In the genomic region with DNA sequence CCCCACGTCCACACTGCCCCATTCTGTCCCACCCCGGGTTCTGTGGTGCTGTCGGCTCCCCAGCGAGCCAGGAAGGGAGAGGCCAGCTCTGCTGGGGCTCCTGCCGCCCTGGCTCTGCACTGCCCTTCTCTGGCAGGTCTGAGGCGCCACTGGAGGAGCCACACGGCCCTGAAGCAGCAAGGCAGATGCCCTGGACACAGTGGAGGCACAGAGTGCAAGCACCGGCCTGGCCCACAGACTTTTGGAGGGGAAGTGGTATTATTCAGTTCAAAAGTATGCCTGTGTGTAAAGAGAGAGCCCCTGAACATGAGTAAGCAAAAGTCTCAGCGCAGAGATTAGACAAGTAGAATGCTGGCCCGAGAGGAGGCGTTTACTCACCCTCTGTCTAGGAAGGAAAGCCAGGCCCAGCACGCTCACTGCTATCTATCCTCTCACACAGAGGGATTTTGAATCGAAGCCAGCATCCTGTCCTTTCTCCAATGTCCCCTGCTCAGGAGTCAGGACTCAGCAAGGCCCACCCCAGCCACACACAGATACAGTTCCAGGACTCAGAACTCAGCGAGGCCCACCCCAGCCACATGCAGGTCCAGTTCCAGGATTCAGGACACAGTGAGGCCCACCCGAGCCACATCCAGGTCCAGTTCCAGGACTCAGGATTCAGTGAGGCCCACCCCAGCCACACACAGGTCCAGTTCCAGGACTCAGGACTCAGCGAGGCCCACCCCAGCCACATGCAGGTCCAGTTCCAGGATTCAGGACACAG, we compare ENCODE assay signal across 1 cellular context.
TF ChIP-seq lines count a peak whose summit lies in the region.

No MANE protein-coding gene starts in this region.

TF ChIP-seq in HepG2, 621 proteins besides CTCF, POLR2A, EP300 and RAD21 (continued from another document and continues in another):
- TF ChIP-seq, protein P1, sequence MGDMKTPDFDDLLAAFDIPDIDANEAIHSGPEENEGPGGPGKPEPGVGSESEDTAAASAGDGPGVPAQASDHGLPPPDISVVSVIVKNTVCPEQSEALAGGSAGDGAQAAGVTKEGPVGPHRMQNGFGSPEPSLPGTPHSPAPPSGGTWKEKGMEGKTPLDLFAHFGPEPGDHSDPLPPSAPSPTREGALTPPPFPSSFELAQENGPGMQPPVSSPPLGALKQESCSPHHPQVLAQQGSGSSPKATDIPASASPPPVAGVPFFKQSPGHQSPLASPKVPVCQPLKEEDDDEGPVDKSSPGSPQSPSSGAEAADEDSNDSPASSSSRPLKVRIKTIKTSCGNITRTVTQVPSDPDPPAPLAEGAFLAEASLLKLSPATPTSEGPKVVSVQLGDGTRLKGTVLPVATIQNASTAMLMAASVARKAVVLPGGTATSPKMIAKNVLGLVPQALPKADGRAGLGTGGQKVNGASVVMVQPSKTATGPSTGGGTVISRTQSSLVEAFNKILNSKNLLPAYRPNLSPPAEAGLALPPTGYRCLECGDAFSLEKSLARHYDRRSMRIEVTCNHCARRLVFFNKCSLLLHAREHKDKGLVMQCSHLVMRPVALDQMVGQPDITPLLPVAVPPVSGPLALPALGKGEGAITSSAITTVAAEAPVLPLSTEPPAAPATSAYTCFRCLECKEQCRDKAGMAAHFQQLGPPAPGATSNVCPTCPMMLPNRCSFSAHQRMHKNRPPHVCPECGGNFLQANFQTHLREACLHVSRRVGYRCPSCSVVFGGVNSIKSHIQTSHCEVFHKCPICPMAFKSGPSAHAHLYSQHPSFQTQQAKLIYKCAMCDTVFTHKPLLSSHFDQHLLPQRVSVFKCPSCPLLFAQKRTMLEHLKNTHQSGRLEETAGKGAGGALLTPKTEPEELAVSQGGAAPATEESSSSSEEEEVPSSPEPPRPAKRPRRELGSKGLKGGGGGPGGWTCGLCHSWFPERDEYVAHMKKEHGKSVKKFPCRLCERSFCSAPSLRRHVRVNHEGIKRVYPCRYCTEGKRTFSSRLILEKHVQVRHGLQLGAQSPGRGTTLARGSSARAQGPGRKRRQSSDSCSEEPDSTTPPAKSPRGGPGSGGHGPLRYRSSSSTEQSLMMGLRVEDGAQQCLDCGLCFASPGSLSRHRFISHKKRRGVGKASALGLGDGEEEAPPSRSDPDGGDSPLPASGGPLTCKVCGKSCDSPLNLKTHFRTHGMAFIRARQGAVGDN (CRISPR knock-in tag; IDR thresholded peaks at IDR 0.05): peak; percentile 89
- no peak for TF ChIP-seq ZC3H13 (CRISPR knock-in tag; IDR thresholded peaks at IDR 0.05)
- 0 out of 4 replicates have a peak, but pooled peaks of 1 of the 2 experiments have one; percentile 2 for TF ChIP-seq MAFK (conservative IDR thresholded peaks at IDR 0.05 in 1 of 2, IDR thresholded peaks at IDR 0.05 in 1 of 2; ENCODE audit: low read length in 2 of 2)
- TF ChIP-seq, protein P2, sequence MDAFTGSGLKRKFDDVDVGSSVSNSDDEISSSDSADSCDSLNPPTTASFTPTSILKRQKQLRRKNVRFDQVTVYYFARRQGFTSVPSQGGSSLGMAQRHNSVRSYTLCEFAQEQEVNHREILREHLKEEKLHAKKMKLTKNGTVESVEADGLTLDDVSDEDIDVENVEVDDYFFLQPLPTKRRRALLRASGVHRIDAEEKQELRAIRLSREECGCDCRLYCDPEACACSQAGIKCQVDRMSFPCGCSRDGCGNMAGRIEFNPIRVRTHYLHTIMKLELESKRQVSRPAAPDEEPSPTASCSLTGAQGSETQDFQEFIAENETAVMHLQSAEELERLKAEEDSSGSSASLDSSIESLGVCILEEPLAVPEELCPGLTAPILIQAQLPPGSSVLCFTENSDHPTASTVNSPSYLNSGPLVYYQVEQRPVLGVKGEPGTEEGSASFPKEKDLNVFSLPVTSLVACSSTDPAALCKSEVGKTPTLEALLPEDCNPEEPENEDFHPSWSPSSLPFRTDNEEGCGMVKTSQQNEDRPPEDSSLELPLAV (CRISPR knock-in tag; conservative IDR thresholded peaks at IDR 0.05; ENCODE audit: low read depth): no peak
- TF ChIP-seq EZH2 (conservative IDR thresholded peaks at IDR 0.05; ENCODE audit: low read depth, low read length): no peak
- TF ChIP-seq NCOR1 (IDR thresholded peaks at IDR 0.05; ENCODE audit: borderline replicate concordance, low read length): no peak
- TF ChIP-seq ETV6 (CRISPR knock-in tag; conservative IDR thresholded peaks at IDR 0.05): no peak
- 0 out of 2 replicates have a peak, but pooled peaks have one; percentile 27 for TF ChIP-seq DMAP1 (CRISPR knock-in tag; IDR thresholded peaks at IDR 0.05)
- TF ChIP-seq AGO1 (IDR thresholded peaks at IDR 0.05; ENCODE audit: low read depth, low read length, poor library complexity, severe bottlenecking): no peak
- 0 out of 2 replicates have a peak, but pooled peaks have one; percentile 40 for TF ChIP-seq ZFP36L1 (CRISPR knock-in tag; IDR thresholded peaks at IDR 0.05)
- TF ChIP-seq SNAPC5 (CRISPR knock-in tag; IDR thresholded peaks at IDR 0.05; ENCODE audit: borderline replicate concordance): no peak
- TF ChIP-seq, protein P3, sequence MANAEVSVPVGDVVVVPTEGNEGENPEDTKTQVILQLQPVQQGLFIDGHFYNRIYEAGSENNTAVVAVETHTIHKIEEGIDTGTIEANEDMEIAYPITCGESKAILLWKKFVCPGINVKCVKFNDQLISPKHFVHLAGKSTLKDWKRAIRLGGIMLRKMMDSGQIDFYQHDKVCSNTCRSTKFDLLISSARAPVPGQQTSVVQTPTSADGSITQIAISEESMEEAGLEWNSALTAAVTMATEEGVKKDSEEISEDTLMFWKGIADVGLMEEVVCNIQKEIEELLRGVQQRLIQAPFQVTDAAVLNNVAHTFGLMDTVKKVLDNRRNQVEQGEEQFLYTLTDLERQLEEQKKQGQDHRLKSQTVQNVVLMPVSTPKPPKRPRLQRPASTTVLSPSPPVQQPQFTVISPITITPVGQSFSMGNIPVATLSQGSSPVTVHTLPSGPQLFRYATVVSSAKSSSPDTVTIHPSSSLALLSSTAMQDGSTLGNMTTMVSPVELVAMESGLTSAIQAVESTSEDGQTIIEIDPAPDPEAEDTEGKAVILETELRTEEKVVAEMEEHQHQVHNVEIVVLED (CRISPR knock-in tag; IDR thresholded peaks at IDR 0.05; ENCODE audit: borderline replicate concordance): 0 out of 2 replicates have a peak, but pooled peaks have one; percentile 10
- no peak for TF ChIP-seq ATM (IDR thresholded peaks at IDR 0.05; ENCODE audit: borderline replicate concordance)
- no peak for TF ChIP-seq SRY (CRISPR knock-in tag; IDR thresholded peaks at IDR 0.05)
- TF ChIP-seq SOX5 (CRISPR knock-in tag; IDR thresholded peaks at IDR 0.05; ENCODE audit: borderline replicate concordance): 0 out of 2 replicates have a peak, but pooled peaks have one; percentile 6
- TF ChIP-seq, protein P4, sequence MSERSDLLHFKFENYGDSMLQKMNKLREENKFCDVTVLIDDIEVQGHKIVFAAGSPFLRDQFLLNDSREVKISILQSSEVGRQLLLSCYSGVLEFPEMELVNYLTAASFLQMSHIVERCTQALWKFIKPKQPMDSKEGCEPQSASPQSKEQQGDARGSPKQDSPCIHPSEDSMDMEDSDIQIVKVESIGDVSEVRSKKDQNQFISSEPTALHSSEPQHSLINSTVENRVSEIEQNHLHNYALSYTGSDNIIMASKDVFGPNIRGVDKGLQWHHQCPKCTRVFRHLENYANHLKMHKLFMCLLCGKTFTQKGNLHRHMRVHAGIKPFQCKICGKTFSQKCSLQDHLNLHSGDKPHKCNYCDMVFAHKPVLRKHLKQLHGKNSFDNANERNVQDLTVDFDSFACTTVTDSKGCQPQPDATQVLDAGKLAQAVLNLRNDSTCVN (CRISPR knock-in tag; IDR thresholded peaks at IDR 0.05; ENCODE audit: borderline replicate concordance): no peak
- 0 out of 2 replicates have a peak, but pooled peaks have one; percentile 11 for TF ChIP-seq ZNF274 (CRISPR knock-in tag; IDR thresholded peaks at IDR 0.05)
- peak; percentile 78; the same call in 1 of the 2 replicates for TF ChIP-seq ZFX (CRISPR knock-in tag; IDR thresholded peaks at IDR 0.05; ENCODE audit: low read depth)
- TF ChIP-seq ZNF460 (CRISPR knock-in tag; IDR thresholded peaks at IDR 0.05; ENCODE audit: borderline replicate concordance): no peak
- peak; percentile 29; the same call in 1 of the 2 replicates for TF ChIP-seq RARA (CRISPR knock-in tag; IDR thresholded peaks at IDR 0.05)
- no peak for TF ChIP-seq HMG20B (CRISPR knock-in tag; conservative IDR thresholded peaks at IDR 0.05)
- peak; percentile 31; the same call in 1 of the 2 replicates for TF ChIP-seq MAX (IDR thresholded peaks at IDR 0.05)
- TF ChIP-seq PRPF4 (IDR thresholded peaks at IDR 0.05; ENCODE audit: low read depth, low read length, poor library complexity, severe bottlenecking): no peak
- no peak for TF ChIP-seq GLMP (CRISPR knock-in tag; IDR thresholded peaks at IDR 0.05; ENCODE audit: borderline replicate concordance)
- TF ChIP-seq ZNF3 (CRISPR knock-in tag; IDR thresholded peaks at IDR 0.05): no peak
- no peak for TF ChIP-seq ZSCAN22 (CRISPR knock-in tag; IDR thresholded peaks at IDR 0.05)
- TF ChIP-seq SALL1 (CRISPR knock-in tag; IDR thresholded peaks at IDR 0.05): peak; percentile 39
- TF ChIP-seq, protein P5, sequence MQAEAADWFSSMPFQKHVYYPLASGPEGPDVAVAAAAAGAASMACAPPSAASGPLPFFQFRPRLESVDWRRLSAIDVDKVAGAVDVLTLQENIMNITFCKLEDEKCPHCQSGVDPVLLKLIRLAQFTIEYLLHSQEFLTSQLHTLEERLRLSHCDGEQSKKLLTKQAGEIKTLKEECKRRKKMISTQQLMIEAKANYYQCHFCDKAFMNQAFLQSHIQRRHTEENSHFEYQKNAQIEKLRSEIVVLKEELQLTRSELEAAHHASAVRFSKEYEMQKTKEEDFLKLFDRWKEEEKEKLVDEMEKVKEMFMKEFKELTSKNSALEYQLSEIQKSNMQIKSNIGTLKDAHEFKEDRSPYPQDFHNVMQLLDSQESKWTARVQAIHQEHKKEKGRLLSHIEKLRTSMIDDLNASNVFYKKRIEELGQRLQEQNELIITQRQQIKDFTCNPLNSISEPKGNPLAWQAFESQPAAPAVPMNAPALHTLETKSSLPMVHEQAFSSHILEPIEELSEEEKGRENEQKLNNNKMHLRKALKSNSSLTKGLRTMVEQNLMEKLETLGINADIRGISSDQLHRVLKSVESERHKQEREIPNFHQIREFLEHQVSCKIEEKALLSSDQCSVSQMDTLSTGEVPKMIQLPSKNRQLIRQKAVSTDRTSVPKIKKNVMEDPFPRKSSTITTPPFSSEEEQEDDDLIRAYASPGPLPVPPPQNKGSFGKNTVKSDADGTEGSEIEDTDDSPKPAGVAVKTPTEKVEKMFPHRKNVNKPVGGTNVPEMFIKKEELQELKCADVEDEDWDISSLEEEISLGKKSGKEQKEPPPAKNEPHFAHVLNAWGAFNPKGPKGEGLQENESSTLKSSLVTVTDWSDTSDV (CRISPR knock-in tag; IDR thresholded peaks at IDR 0.05): 0 out of 2 replicates have a peak, but pooled peaks have one; percentile 31
- TF ChIP-seq FOXA3 (CRISPR knock-in tag; IDR thresholded peaks at IDR 0.05): 0 out of 2 replicates have a peak, but pooled peaks have one; percentile 10
- TF ChIP-seq ZFP90 (CRISPR knock-in tag; IDR thresholded peaks at IDR 0.05; ENCODE audit: borderline replicate concordance): 0 out of 2 replicates have a peak, but pooled peaks have one; percentile 34
- TF ChIP-seq, protein P6, sequence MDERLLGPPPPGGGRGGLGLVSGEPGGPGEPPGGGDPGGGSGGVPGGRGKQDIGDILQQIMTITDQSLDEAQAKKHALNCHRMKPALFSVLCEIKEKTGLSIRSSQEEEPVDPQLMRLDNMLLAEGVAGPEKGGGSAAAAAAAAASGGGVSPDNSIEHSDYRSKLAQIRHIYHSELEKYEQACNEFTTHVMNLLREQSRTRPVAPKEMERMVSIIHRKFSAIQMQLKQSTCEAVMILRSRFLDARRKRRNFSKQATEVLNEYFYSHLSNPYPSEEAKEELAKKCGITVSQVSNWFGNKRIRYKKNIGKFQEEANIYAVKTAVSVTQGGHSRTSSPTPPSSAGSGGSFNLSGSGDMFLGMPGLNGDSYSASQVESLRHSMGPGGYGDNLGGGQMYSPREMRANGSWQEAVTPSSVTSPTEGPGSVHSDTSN (CRISPR knock-in tag; IDR thresholded peaks at IDR 0.05): no peak
- 0 out of 2 replicates have a peak, but pooled peaks have one; percentile 60 for TF ChIP-seq HNRNPL (IDR thresholded peaks at IDR 0.05; ENCODE audit: low read depth, low read length)
- no peak for TF ChIP-seq FLYWCH1 (CRISPR knock-in tag; IDR thresholded peaks at IDR 0.05)
- no peak for TF ChIP-seq SMC3 (IDR thresholded peaks at IDR 0.05; ENCODE audit: low read length)
- TF ChIP-seq, protein P7, sequence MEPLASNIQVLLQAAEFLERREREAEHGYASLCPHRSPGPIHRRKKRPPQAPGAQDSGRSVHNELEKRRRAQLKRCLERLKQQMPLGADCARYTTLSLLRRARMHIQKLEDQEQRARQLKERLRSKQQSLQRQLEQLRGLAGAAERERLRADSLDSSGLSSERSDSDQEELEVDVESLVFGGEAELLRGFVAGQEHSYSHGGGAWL (CRISPR knock-in tag; IDR thresholded peaks at IDR 0.05): 0 out of 2 replicates have a peak, but pooled peaks have one; percentile 20
- TF ChIP-seq KDM6A (CRISPR knock-in tag; IDR thresholded peaks at IDR 0.05; ENCODE audit: low read depth): 0 out of 2 replicates have a peak, but pooled peaks have one; percentile 20
- no peak for TF ChIP-seq NFRKB (IDR thresholded peaks at IDR 0.05)
- no peak for TF ChIP-seq ESRRA (CRISPR knock-in tag; IDR thresholded peaks at IDR 0.05; ENCODE audit: low read depth)
- no peak for TF ChIP-seq CCAR2 (optimal IDR thresholded peaks at IDR 0.05; ENCODE audit: low read depth, low read length)
- TF ChIP-seq, protein P8, sequence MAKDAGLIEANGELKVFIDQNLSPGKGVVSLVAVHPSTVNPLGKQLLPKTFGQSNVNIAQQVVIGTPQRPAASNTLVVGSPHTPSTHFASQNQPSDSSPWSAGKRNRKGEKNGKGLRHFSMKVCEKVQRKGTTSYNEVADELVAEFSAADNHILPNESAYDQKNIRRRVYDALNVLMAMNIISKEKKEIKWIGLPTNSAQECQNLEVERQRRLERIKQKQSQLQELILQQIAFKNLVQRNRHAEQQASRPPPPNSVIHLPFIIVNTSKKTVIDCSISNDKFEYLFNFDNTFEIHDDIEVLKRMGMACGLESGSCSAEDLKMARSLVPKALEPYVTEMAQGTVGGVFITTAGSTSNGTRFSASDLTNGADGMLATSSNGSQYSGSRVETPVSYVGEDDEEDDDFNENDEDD (CRISPR knock-in tag; IDR thresholded peaks at IDR 0.05; ENCODE audit: borderline replicate concordance): peak; percentile 5; the same call in 1 of the 2 replicates
- TF ChIP-seq RBM39 (IDR thresholded peaks at IDR 0.05; ENCODE audit: low read depth, low read length, poor library complexity, severe bottlenecking): no peak
- peak; percentile 28; the same call in 1 of the 2 replicates for TF ChIP-seq GABPB1 (CRISPR knock-in tag; IDR thresholded peaks at IDR 0.05)
- TF ChIP-seq DDIT3 (CRISPR knock-in tag; IDR thresholded peaks at IDR 0.05): no peak
